14 cellular contexts compared by ENCODE assay signal in genomic region chr14:74426202-74426582, GRCh38. TPM values are rescaled to one million over a fixed set of nuclear protein-coding genes. Genes with fewer than 3 reads are reported as not detected.
DNase-seq lines count a peak whose midpoint lies in the region; ATAC-seq and TF ChIP-seq lines count a peak whose summit lies in the region.
"Had no signal": no experiment of that assay in that cellular context is flagged by ENCODE, and none has a peak within 500 bp of the region (broad histone marks: within the 10 kb centered on the region; RNA-seq: fewer than 3 reads in every experiment).

Gene SYNDIG1L, minus strand, starts transcription at chr14:74426210. Its CDS starts 16,466 bp downstream, at chr14:74409744.

- no peak for DNase-seq in H7
- DNase-seq in naive thymus-derived CD8-positive, alpha-beta T cell: no peak
- DNase-seq in NCI-H524 treated with DMSO at 0.1 percent for 48 hours (lab: John Stamatoyannopoulos, UW): no peak
- DNase-seq in OCI-M2 (lab: John Stamatoyannopoulos, UW; ENCODE audit: unreplicated experiment): no peak
- no peak for DNase-seq in ovary
- no peak for DNase-seq in activated naive CD4-positive, alpha-beta T cell (lab: John Stamatoyannopoulos, UW)
- DNase-seq: NCI-H1417 treated with DMSO at 0.1 percent for 48 hours, NCI-H82 had no signal

- peaks cover 23 to 87% (median 55%) of the 10 kb centered on the region in 5 donors for H3K27me3 Mint-ChIP-seq in naive thymus-derived CD8-positive, alpha-beta T cell

- H3K4me3 ChIP-seq in BLaER1 (peak within 1 kb of the TSS; percentile 58), H7 (ENCODE audit: insufficient read depth, low read depth, low read length) (peak within 1 kb of the TSS; percentile 39), ectodermal cell (ENCODE audit: insufficient read depth, low read depth, low read length) (peak within 1 kb of the TSS; percentile 23), ovary (no peak within 1 kb of the TSS)
- H3K4me3 ChIP-seq: colonic mucosa, skin epidermis, thyroid gland had no signal

- H3K36me3 ChIP-seq in BLaER1: no peaks in the 10 kb centered on the region
- no peaks in the 10 kb centered on the region for H3K36me3 ChIP-seq in H7 (replicated peaks; ENCODE audit: control insufficient read depth, insufficient read depth, low read length)
- no peaks in the 10 kb centered on the region for H3K36me3 ChIP-seq in ectodermal cell (ENCODE audit: control insufficient read depth, insufficient read depth, low read length)
- H3K36me3 ChIP-seq in ovary: no peaks in the 10 kb centered on the region
- H3K36me3 ChIP-seq: colonic mucosa, thyroid gland had no signal

- peaks cover 29% of the 10 kb centered on the region for H4K20me1 ChIP-seq in BLaER1

- no peak for ATAC-seq in naive thymus-derived CD8-positive, alpha-beta T cell

- WGBS in ectodermal cell, 2 experiments: 2 to 3% methylated on average over 33 of the region's 33 CpGs
- 1 to 4% (median 2%) methylated on average over 13 to 33 of the region's 33 CpGs for WGBS in ovary, 3 donors

- H3K4me3 Mint-ChIP-seq in naive thymus-derived CD8-positive, alpha-beta T cell: peak within 1 kb of the TSS in 8 of 10 donors; percentile 14 to 60 (median 53)
- H3K4me3 Mint-ChIP-seq: activated CD4-positive, alpha-beta memory T cell treated with anti-CD3 and anti-CD28 coated beads, Interleukin-2, amount 10 ng/mL, durations not matched to agents 7 days and 5 days had no signal

- H3K9me3 ChIP-seq in BLaER1 (no peaks in the 10 kb centered on the region), ectodermal cell (ENCODE audit: control insufficient read depth, low read length) (no peaks in the 10 kb centered on the region), ovary (no peaks in the 10 kb centered on the region)
- H3K9me3 ChIP-seq: colonic mucosa, thyroid gland had no signal

- intact Hi-C loops in ovary (cut with DNase I): no loop called here

- peak within 1 kb of the TSS in 2 of 10 donors; percentile 41 to 48 for H3K27ac Mint-ChIP-seq in naive thymus-derived CD8-positive, alpha-beta T cell
- H3K27ac Mint-ChIP-seq: activated CD4-positive, alpha-beta memory T cell treated with anti-CD3 and anti-CD28 coated beads, Interleukin-2, amount 10 ng/mL, durations not matched to agents 7 days and 5 days had no signal

- no peak for TF ChIP-seq CTCF in ovary (IDR thresholded peaks at IDR 0.05)

- H3K9me3 Mint-ChIP-seq in naive thymus-derived CD8-positive, alpha-beta T cell: peaks cover 0 to 15% (median 3%) of the 10 kb centered on the region in 9 donors
- H3K9me3 Mint-ChIP-seq: activated CD4-positive, alpha-beta memory T cell treated with anti-CD3 and anti-CD28 coated beads, Interleukin-2, amount 10 ng/mL, durations not matched to agents 7 days and 5 days had no signal

- peaks cover 2 to 5% (median 2%) of the 10 kb centered on the region in 3 donors for H3K36me3 Mint-ChIP-seq in naive thymus-derived CD8-positive, alpha-beta T cell

- peaks cover 10% of the 10 kb centered on the region for H3K4me1 ChIP-seq in BLaER1
- peaks cover 11% of the 10 kb centered on the region for H3K4me1 ChIP-seq in ectodermal cell (ENCODE audit: control insufficient read depth, insufficient read depth, low read length)
- H3K4me1 ChIP-seq in ovary (ENCODE audit: insufficient read depth): peaks cover 4% of the 10 kb centered on the region
- H3K4me1 ChIP-seq: colonic mucosa had no signal

- peaks cover 2 to 10% (median 5%) of the 10 kb centered on the region in 4 donors for H3K4me1 Mint-ChIP-seq in naive thymus-derived CD8-positive, alpha-beta T cell

- TF ChIP-seq EP300 in ovary (IDR thresholded peaks at IDR 0.05): no peak

- peaks cover 27% of the 10 kb centered on the region for H3K27me3 ChIP-seq in BLaER1
- peaks cover 3% of the 10 kb centered on the region for H3K27me3 ChIP-seq in H7 (ENCODE audit: control insufficient read depth, insufficient read depth, low read length)
- peaks cover 19% of the 10 kb centered on the region for H3K27me3 ChIP-seq in ectodermal cell (ENCODE audit: control insufficient read depth, insufficient read depth, low read length, poor library complexity, severe bottlenecking)
- H3K27me3 ChIP-seq in ovary: no peaks in the 10 kb centered on the region

- POLR2A ChIA-PET in naive thymus-derived CD8-positive, alpha-beta T cell (lab: Charles Lee): no interaction called here

- H3K27ac ChIP-seq in BLaER1 (no peak within 1 kb of the TSS), ectodermal cell (ENCODE audit: insufficient read depth, low read depth, low read length, poor library complexity, severe bottlenecking) (no peak within 1 kb of the TSS), ovary (no peak within 1 kb of the TSS)
- H3K27ac ChIP-seq: colonic mucosa, skin epidermis, thyroid gland had no signal

- H3K9ac ChIP-seq in BLaER1: no peak within 1 kb of the TSS

- H3K4me2 ChIP-seq in BLaER1: peak within 1 kb of the TSS; percentile 94

- TF ChIP-seq POLR2A in ovary (IDR thresholded peaks at IDR 0.05): no peak

RNA-seq across cellular contexts. Expression of gene SYNDIG1L, which starts in this region (rescaled TPM):
- 0.48 and 0.76 TPM in 2 replicates for total RNA-seq in H7 (2014; rRNA removed; shearing (Covaris generic))
- 0.37 TPM for polyA plus RNA-seq in ectodermal cell (2013, experiment 1 of 4)
- 0.25 TPM for polyA plus RNA-seq in ectodermal cell (2013, experiment 2 of 4)
- 0.48 TPM for polyA plus RNA-seq in ectodermal cell (2013, experiment 3 of 4)
- 0.41 TPM for polyA plus RNA-seq in ectodermal cell (2013, experiment 4 of 4)
- under 1 TPM; 0.13 to 0.30 TPM for total RNA-seq in naive thymus-derived CD8-positive, alpha-beta T cell
- under 1 TPM in 1 of 3 donors, not detected in 2; 0.09 TPM for polyA plus RNA-seq in naive thymus-derived CD8-positive, alpha-beta T cell
- total RNA-seq in ovary: under 1 TPM in 5 of 7 donors, not detected in 2; 0.10 to 0.35 (median 0.28) TPM
- under 1 TPM; 0.12 to 0.28 TPM for polyA plus RNA-seq in ovary
- total RNA-seq: activated CD4-positive, alpha-beta memory T cell treated with anti-CD3 and anti-CD28 coated beads, Interleukin-2, amount 10 ng/mL, durations not matched to agents 7 days and 5 days had no signal
